8 cellular contexts compared by ENCODE assay signal in genomic region chr17:72592242-72592966, GRCh38.
DNase-seq lines count a peak whose midpoint lies in the region; ATAC-seq and TF ChIP-seq lines count a peak whose summit lies in the region.

No MANE protein-coding gene starts in this region.

- WGBS in esophagus squamous epithelium, 2 donors: 0 to 3% methylated on average over 19 to 21 of the region's 71 CpGs

- no peak for TF ChIP-seq CTCF in esophagus squamous epithelium (IDR thresholded peaks at IDR 0.05)

- H3K4me1 ChIP-seq in esophagus squamous epithelium (peaks cover 9 to 59% (median 12%) of the 10 kb centered on the region in 3 donors), muscle layer of colon (ENCODE audit: insufficient read depth, low read length) (no peaks in the 10 kb centered on the region)

- no peaks in the 10 kb centered on the region for H3K9me3 Mint-ChIP-seq in stimulated activated memory B cell treated with anti-CD40 and anti-IgM and Interleukin-4, amounts not matched to agents 10 μg/mL and 1 μg/mL and 100 μg/mL, for 72 hours

- H3K4me3 ChIP-seq in esophagus squamous epithelium (peak overlapping the region; percentile 62 to 80 (median 71)), muscle layer of colon (ENCODE audit: low read depth in 1 of 2, low read length in 2 of 2) (peak overlapping the region; percentile 31 to 58)

- no peaks in the 10 kb centered on the region for H3K36me3 Mint-ChIP-seq in stimulated activated memory B cell treated with anti-CD40 and anti-IgM and Interleukin-4, amounts not matched to agents 10 μg/mL and 1 μg/mL and 100 μg/mL, for 72 hours

- H3K9ac ChIP-seq in muscle layer of colon (ENCODE audit: low read length): no peak overlapping the region

- peaks cover 19% of the 10 kb centered on the region for H3K4me1 Mint-ChIP-seq in stimulated activated memory B cell treated with anti-CD40 and anti-IgM and Interleukin-4, amounts not matched to agents 10 μg/mL and 1 μg/mL and 100 μg/mL, for 72 hours

- H3K27ac ChIP-seq in esophagus squamous epithelium: peak overlapping the region; percentile 84 to 87 (median 85)
- no peak overlapping the region for H3K27ac ChIP-seq in muscle layer of colon (ENCODE audit: low read depth, low read length)

- peak overlapping the region; percentile 74 for H3K4me3 Mint-ChIP-seq in stimulated activated memory B cell treated with anti-CD40 and anti-IgM and Interleukin-4, amounts not matched to agents 10 μg/mL and 1 μg/mL and 100 μg/mL, for 72 hours

- H3K36me3 ChIP-seq in esophagus squamous epithelium (no peaks in the 10 kb centered on the region), muscle layer of colon (ENCODE audit: insufficient read depth, low read length) (no peaks in the 10 kb centered on the region)

- DNase-seq in NCI-H187 (lab: John Stamatoyannopoulos, UW) (peak; percentile 68 to 70), NCI-H187 treated with DMSO at 0.1 percent for 48 hours (lab: John Stamatoyannopoulos, UW) (no peak), NCI-H524 treated with DMSO at 0.1 percent for 48 hours (lab: John Stamatoyannopoulos, UW) (peak; percentile 23), esophagus squamous epithelium (lab: John Stamatoyannopoulos, UW) (no peak)
- DNase-seq in activated T-cell treated with anti-CD3 and anti-CD28 coated beads, Interleukin-2, amount 50 U/mL, for 1 hour: peak; percentile 48

- H3K27ac Mint-ChIP-seq in stimulated activated memory B cell treated with anti-CD40 and anti-IgM and Interleukin-4, amounts not matched to agents 10 μg/mL and 1 μg/mL and 100 μg/mL, for 72 hours: no peak overlapping the region

- peak; percentile 35 to 95 (median 90) for TF ChIP-seq POLR2A in esophagus squamous epithelium (IDR thresholded peaks at IDR 0.05)

- H3K27me3 Mint-ChIP-seq in stimulated activated memory B cell treated with anti-CD40 and anti-IgM and Interleukin-4, amounts not matched to agents 10 μg/mL and 1 μg/mL and 100 μg/mL, for 72 hours: peaks cover 62% of the 10 kb centered on the region

- intact Hi-C loops in esophagus squamous epithelium (cut with DNase I): no loop called here

- peaks cover 0 to 45% (median 0%) of the 10 kb centered on the region in 4 donors for H3K27me3 ChIP-seq in esophagus squamous epithelium
- peaks cover 5 to 27% of the 10 kb centered on the region in 2 donors for H3K27me3 ChIP-seq in muscle layer of colon (ENCODE audit: control insufficient read depth in 1 of 2, insufficient read depth in 2 of 2, low read length in 2 of 2)

- H3K9me3 ChIP-seq in esophagus squamous epithelium (no peaks in the 10 kb centered on the region), muscle layer of colon (ENCODE audit: low read length) (no peaks in the 10 kb centered on the region)

- peak; percentile 68 for ATAC-seq in HG02981 (IDR thresholded peaks at IDR 0.05; ENCODE audit: unreplicated experiment)
- ATAC-seq in stimulated activated memory B cell treated with anti-CD40 and anti-IgM and Interleukin-4, amounts not matched to agents 10 μg/mL and 1 μg/mL and 100 μg/mL, for 72 hours: peak; percentile 73

Comparison
In these comparisons a context has a peak if more than half of its experiments do, and no peak if none do; other contexts are left out.
1. DNase-seq: peak in NCI-H187 (2 of 2), NCI-H524 treated with DMSO at 0.1 percent for 48 hours (single experiment) and activated T-cell treated with anti-CD3 and anti-CD28 coated beads, Interleukin-2, amount 50 U/mL, for 1 hour (single experiment); none in NCI-H187 treated with DMSO at 0.1 percent for 48 hours (single experiment) and esophagus squamous epithelium (single experiment).